In genomic region chr3:188041193-188041592, GRCh38 we compare ENCODE assay signal across 15 cellular contexts.
"Had no signal": no experiment of that assay in that cellular context is flagged by ENCODE, and none has a peak within 500 bp of the region (broad histone marks: within the 10 kb centered on the region; RNA-seq: fewer than 3 reads in every experiment).

No MANE protein-coding gene starts in this region.

- H3K9me3 Mint-ChIP-seq: activated T-cell treated with anti-CD3 and anti-CD28 coated beads, Interleukin-2, amount 50 U/mL, for 24 hours; central memory CD8-positive, alpha-beta T cell; neural progenitor cell had no signal

- H3K27me3 ChIP-seq: brain microvascular endothelial cell, foreskin keratinocyte, neural progenitor cell, upper lobe of right lung had no signal

- H3K4me1 ChIP-seq: foreskin keratinocyte had no signal

- H2AFZ ChIP-seq: neural progenitor cell had no signal

- ATAC-seq: foreskin keratinocyte, SK-N-SH treated with all-trans-retinoic acid at 6 μM for 48 hours, upper lobe of right lung had no signal

- H3K4me3 ChIP-seq: coronary artery, neural progenitor cell, upper lobe of right lung had no signal

- H3K36me3 ChIP-seq: brain microvascular endothelial cell, neural progenitor cell, upper lobe of right lung had no signal

- H3K4me2 ChIP-seq: neural progenitor cell had no signal

- H3K9me3 ChIP-seq: upper lobe of right lung had no signal

- H3K27ac ChIP-seq: brain microvascular endothelial cell, coronary artery, foreskin keratinocyte, neural progenitor cell, upper lobe of right lung had no signal

- H3K27me3 Mint-ChIP-seq: activated naive CD8-positive, alpha-beta T cell; activated T-cell treated with anti-CD3 and anti-CD28 coated beads, Interleukin-2, amount 50 U/mL, for 24 hours; central memory CD8-positive, alpha-beta T cell had no signal

- H3K27ac Mint-ChIP-seq: activated naive CD8-positive, alpha-beta T cell; activated T-cell treated with anti-CD3 and anti-CD28 coated beads, Interleukin-2, amount 50 U/mL, for 24 hours; neural progenitor cell had no signal

- H3K9ac ChIP-seq: neural progenitor cell had no signal

- DNase-seq: activated CD4-positive, CD25-positive, alpha-beta regulatory T cell treated with anti-CD3 and anti-CD28 coated beads, Interleukin-2, amount 50 U/mL, for 72 hours; activated effector memory CD4-positive, alpha-beta T cell treated with anti-CD3 and anti-CD28 coated beads, Interleukin-2, amount 50 U/mL, for 16 hours; activated T-cell treated with anti-CD3 and anti-CD28 coated beads, Interleukin-2, amount 50 U/mL, for 24 hours; anterior cingulate cortex; brain microvascular endothelial cell; effector CD4-positive, alpha-beta T cell; foreskin keratinocyte; retina; stimulated activated naive CD4-positive, alpha-beta T cell treated with Interleukin-2 at 50 U/mL for 16 hours; upper lobe of right lung had no signal

- H3K4me3 Mint-ChIP-seq: activated naive CD8-positive, alpha-beta T cell; activated T-cell treated with anti-CD3 and anti-CD28 coated beads, Interleukin-2, amount 50 U/mL, for 24 hours; central memory CD8-positive, alpha-beta T cell; neural progenitor cell had no signal

- H3K36me3 Mint-ChIP-seq: activated naive CD8-positive, alpha-beta T cell; neural progenitor cell had no signal
